In the genomic region with DNA sequence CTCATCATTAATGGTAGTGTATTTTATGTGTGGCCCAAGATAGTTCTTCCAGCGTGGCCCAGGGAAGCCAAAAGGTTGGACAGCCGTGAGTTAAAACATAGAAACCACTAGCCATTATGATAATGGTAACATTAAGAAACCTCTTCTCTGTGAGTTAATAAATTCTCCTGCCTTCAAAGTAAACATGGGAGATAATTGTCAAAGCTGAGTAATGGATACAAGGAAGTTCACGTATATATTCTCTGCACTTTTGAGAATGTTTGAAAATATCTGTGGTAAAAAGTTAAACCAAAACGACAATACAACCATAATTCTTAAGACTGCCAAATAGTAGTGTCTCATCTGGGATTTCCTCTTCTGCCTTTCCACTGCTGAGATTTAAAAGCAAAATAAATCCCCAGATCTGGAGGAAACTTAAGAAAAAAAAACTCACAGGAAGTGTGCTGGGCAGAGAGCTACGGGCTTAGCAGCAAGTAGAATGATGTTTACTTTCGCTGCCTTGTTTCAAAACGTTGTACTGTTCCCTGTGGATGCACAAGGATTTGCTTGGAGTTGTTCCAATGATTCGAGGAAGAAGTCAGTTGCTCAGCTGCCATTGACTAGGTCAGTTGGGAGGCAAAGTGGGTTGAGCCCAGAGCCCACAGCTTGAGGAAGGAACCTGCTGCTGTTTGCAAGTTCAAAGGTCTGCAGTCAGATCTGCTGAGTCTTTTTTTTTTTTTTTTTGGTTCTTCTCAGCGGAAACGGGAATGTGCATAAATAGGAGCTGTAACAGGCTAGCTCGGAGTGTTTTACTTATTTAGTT, we compare ENCODE assay signal across 8 cellular contexts. TPM values are rescaled to one million over a fixed set of nuclear protein-coding genes. Genes with fewer than 3 reads are reported as not detected.
DNase-seq lines count a peak whose midpoint lies in the region; ATAC-seq and TF ChIP-seq lines count a peak whose summit lies in the region.

No MANE protein-coding gene starts in this region.

- no peak for ATAC-seq in HG02588 (IDR thresholded peaks at IDR 0.05; ENCODE audit: unreplicated experiment)
- no peak for ATAC-seq in HG02884 (IDR thresholded peaks at IDR 0.05; ENCODE audit: unreplicated experiment)

- peak; percentile 41 for DNase-seq in NOMO-1 treated with DMSO at 0.1 percent for 48 hours (lab: John Stamatoyannopoulos, UW; ENCODE audit: unreplicated experiment)
- no peak for DNase-seq in NOMO-1 treated with dmso at 0.1 percent for 144 hours (lab: John Stamatoyannopoulos, UW; ENCODE audit: unreplicated experiment)
- DNase-seq in NCI-H1694 (lab: John Stamatoyannopoulos, UW): peak; percentile 19
- DNase-seq in activated CD4-positive, alpha-beta memory T cell treated with anti-CD3 and anti-CD28 coated beads, Interleukin-2, amount 10 ng/mL, durations not matched to agents 7 days and 5 days: no peak
- peak; percentile 85 for DNase-seq in fibroblast of the conjunctiva (ENCODE audit: low read depth)
- DNase-seq in osteocyte (ENCODE audit: extremely low spot score, unreplicated experiment): no peak

- TF ChIP-seq CTCF in osteocyte (IDR thresholded peaks at IDR 0.05): no peak

- POLR2A ChIA-PET in activated CD4-positive, alpha-beta memory T cell treated with anti-CD3 and anti-CD28 coated beads, Interleukin-2, amount 10 ng/mL, durations not matched to agents 7 days and 5 days (lab: Charles Lee): interaction anchor here (0.6 to 4.9 kb wide), 15 partner anchors 9 to 244 kb away, joined by 3 to 47 read pairs (median 5); partner anchors contain the start of genes DDX54, OAS2 and RITA1

- peaks cover 31% of the 10 kb centered on the region for H3K4me1 Mint-ChIP-seq in activated CD4-positive, alpha-beta memory T cell treated with anti-CD3 and anti-CD28 coated beads, Interleukin-2, amount 10 ng/mL, durations not matched to agents 7 days and 5 days
- H3K4me1 Mint-ChIP-seq in osteocyte (ENCODE audit: unreplicated experiment): peaks cover 29% of the 10 kb centered on the region

- H3K27ac Mint-ChIP-seq in activated CD4-positive, alpha-beta memory T cell treated with anti-CD3 and anti-CD28 coated beads, Interleukin-2, amount 10 ng/mL, durations not matched to agents 7 days and 5 days: peak overlapping the region; percentile 81
- H3K27ac Mint-ChIP-seq in osteocyte (ENCODE audit: unreplicated experiment): peak overlapping the region; percentile 94

- H3K9me3 Mint-ChIP-seq in activated CD4-positive, alpha-beta memory T cell treated with anti-CD3 and anti-CD28 coated beads, Interleukin-2, amount 10 ng/mL, durations not matched to agents 7 days and 5 days: no peaks in the 10 kb centered on the region
- no peaks in the 10 kb centered on the region for H3K9me3 Mint-ChIP-seq in osteocyte (ENCODE audit: unreplicated experiment)

- no peaks in the 10 kb centered on the region for H3K27me3 Mint-ChIP-seq in activated CD4-positive, alpha-beta memory T cell treated with anti-CD3 and anti-CD28 coated beads, Interleukin-2, amount 10 ng/mL, durations not matched to agents 7 days and 5 days
- H3K27me3 Mint-ChIP-seq in osteocyte (ENCODE audit: unreplicated experiment): no peaks in the 10 kb centered on the region

- peak overlapping the region; percentile 79 for H3K4me3 Mint-ChIP-seq in activated CD4-positive, alpha-beta memory T cell treated with anti-CD3 and anti-CD28 coated beads, Interleukin-2, amount 10 ng/mL, durations not matched to agents 7 days and 5 days
- H3K4me3 Mint-ChIP-seq in osteocyte (ENCODE audit: unreplicated experiment): peak overlapping the region; percentile 77

- CTCF ChIA-PET in activated CD4-positive, alpha-beta memory T cell treated with anti-CD3 and anti-CD28 coated beads, Interleukin-2, amount 10 ng/mL, durations not matched to agents 7 days and 5 days (lab: Charles Lee): interaction anchor here (1.2 to 2.3 kb wide), 7 partner anchors 10 to 134 kb away, joined by 3 to 8 read pairs (median 4); no protein-coding TSS in a partner anchor

- peaks cover 3% of the 10 kb centered on the region for H3K36me3 Mint-ChIP-seq in activated CD4-positive, alpha-beta memory T cell treated with anti-CD3 and anti-CD28 coated beads, Interleukin-2, amount 10 ng/mL, durations not matched to agents 7 days and 5 days (ENCODE audit: low read depth)
- peaks cover 8% of the 10 kb centered on the region for H3K36me3 Mint-ChIP-seq in osteocyte (ENCODE audit: unreplicated experiment)

RNA-seq across cellular contexts. Expression of gene TPCN1, which starts 1.7 kb away (rescaled TPM):
- total RNA-seq in activated CD4-positive, alpha-beta memory T cell treated with anti-CD3 and anti-CD28 coated beads, Interleukin-2, amount 10 ng/mL, durations not matched to agents 7 days and 5 days: 10 to 100 TPM; 18.3 to 19.2 TPM
- 74.6 and 80.6 TPM in 2 replicates for total RNA-seq in osteocyte

RNA-seq across cellular contexts. Expression of gene RITA1, which starts 37.4 kb away (rescaled TPM):
- total RNA-seq in activated CD4-positive, alpha-beta memory T cell treated with anti-CD3 and anti-CD28 coated beads, Interleukin-2, amount 10 ng/mL, durations not matched to agents 7 days and 5 days: 10 to 100 TPM; 14.7 to 16.9 TPM
- total RNA-seq in osteocyte: 19.9 and 20.5 TPM in 2 replicates

RNA-seq across cellular contexts. Expression of gene DDX54, which starts 37.7 kb away (rescaled TPM):
- 10 to 100 TPM; 55.6 to 57.6 TPM for total RNA-seq in activated CD4-positive, alpha-beta memory T cell treated with anti-CD3 and anti-CD28 coated beads, Interleukin-2, amount 10 ng/mL, durations not matched to agents 7 days and 5 days
- 52.8 and 52.9 TPM in 2 replicates for total RNA-seq in osteocyte

Comparison
In these comparisons a context has a peak if more than half of its experiments do, and no peak if none do; other contexts are left out.
1. DNase-seq: peak in NOMO-1 treated with DMSO at 0.1 percent for 48 hours (single experiment), NCI-H1694 (single experiment) and fibroblast of the conjunctiva (single experiment); none in NOMO-1 treated with dmso at 0.1 percent for 144 hours (single experiment), activated CD4-positive, alpha-beta memory T cell treated with anti-CD3 and anti-CD28 coated beads, Interleukin-2, amount 10 ng/mL, durations not matched to agents 7 days and 5 days (single experiment) and osteocyte (single experiment).